ENCODE assay signal across 1 cellular context in the genomic region with DNA sequence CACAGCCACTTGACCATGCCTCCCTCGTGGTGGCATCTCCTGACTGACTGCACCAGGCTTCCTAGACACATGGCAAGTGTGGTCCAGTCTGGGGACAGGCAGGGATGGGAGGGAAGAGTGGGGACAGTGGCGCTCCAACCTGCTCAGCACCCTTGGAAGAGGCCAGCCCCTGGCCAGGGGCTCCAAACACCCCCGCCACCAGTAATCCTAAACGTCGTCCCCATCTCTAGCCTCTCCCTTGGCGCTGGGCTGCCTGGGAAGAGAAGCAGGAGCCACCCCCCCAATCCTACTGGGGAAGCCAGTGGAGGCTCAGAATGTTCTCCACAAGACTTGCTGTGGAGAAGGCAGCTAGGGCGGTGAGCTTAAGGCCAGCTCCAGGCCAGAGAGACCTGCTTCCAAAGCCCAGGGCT.
TF ChIP-seq lines count a peak whose summit lies in the region.

No MANE protein-coding gene starts in this region.

TF ChIP-seq in K562, 482 proteins besides CTCF, POLR2A, EP300 and RAD21 (continues in another document):
- TF ChIP-seq RBM25 (IDR thresholded peaks at IDR 0.05; ENCODE audit: low read depth, low read length, severe bottlenecking): no peak
- TF ChIP-seq PRPF4 (IDR thresholded peaks at IDR 0.05; ENCODE audit: insufficient read depth, low read depth, low read length, poor library complexity, severe bottlenecking): no peak
- TF ChIP-seq, protein P1, sequence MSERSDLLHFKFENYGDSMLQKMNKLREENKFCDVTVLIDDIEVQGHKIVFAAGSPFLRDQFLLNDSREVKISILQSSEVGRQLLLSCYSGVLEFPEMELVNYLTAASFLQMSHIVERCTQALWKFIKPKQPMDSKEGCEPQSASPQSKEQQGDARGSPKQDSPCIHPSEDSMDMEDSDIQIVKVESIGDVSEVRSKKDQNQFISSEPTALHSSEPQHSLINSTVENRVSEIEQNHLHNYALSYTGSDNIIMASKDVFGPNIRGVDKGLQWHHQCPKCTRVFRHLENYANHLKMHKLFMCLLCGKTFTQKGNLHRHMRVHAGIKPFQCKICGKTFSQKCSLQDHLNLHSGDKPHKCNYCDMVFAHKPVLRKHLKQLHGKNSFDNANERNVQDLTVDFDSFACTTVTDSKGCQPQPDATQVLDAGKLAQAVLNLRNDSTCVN (CRISPR knock-in tag; IDR thresholded peaks at IDR 0.05): no peak
- no peak for TF ChIP-seq MYBL2 (IDR thresholded peaks at IDR 0.05; ENCODE audit: low read depth)
- no peak for TF ChIP-seq MYBL2 (CRISPR knock-in tag; IDR thresholded peaks at IDR 0.05; ENCODE audit: borderline replicate concordance)
- no peak for TF ChIP-seq SAFB (IDR thresholded peaks at IDR 0.05; ENCODE audit: borderline replicate concordance, low read depth, low read length)
- no peak for TF ChIP-seq BACH1 (tag; IDR thresholded peaks at IDR 0.05)
- no peak for TF ChIP-seq KAT7 (CRISPR knock-in tag; IDR thresholded peaks at IDR 0.05; ENCODE audit: borderline replicate concordance)
- TF ChIP-seq PHF20 (IDR thresholded peaks at IDR 0.05; ENCODE audit: partially characterized antibody): no peak
- TF ChIP-seq, protein P2, sequence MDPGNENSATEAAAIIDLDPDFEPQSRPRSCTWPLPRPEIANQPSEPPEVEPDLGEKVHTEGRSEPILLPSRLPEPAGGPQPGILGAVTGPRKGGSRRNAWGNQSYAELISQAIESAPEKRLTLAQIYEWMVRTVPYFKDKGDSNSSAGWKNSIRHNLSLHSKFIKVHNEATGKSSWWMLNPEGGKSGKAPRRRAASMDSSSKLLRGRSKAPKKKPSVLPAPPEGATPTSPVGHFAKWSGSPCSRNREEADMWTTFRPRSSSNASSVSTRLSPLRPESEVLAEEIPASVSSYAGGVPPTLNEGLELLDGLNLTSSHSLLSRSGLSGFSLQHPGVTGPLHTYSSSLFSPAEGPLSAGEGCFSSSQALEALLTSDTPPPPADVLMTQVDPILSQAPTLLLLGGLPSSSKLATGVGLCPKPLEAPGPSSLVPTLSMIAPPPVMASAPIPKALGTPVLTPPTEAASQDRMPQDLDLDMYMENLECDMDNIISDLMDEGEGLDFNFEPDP (CRISPR knock-in tag; IDR thresholded peaks at IDR 0.05): no peak
- TF ChIP-seq, protein P3, sequence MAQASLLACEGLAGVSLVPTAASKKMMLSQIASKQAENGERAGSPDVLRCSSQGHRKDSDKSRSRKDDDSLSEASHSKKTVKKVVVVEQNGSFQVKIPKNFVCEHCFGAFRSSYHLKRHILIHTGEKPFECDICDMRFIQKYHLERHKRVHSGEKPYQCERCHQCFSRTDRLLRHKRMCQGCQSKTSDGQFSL (CRISPR knock-in tag; IDR thresholded peaks at IDR 0.05): peak; percentile 82
- TF ChIP-seq, protein P3 (tag; IDR thresholded peaks at IDR 0.05): peak in 1 of 2 experiments; percentile 45; a peak in 2 of 4 replicates
- no peak for TF ChIP-seq POU5F1 (IDR thresholded peaks at IDR 0.05; ENCODE audit: borderline replicate concordance, low read depth, low read length, partially characterized antibody)
- no peak for TF ChIP-seq SMAD2 (IDR thresholded peaks at IDR 0.05; ENCODE audit: low read depth, low read length)
- no peak for TF ChIP-seq MEIS2 (IDR thresholded peaks at IDR 0.05; ENCODE audit: partially characterized antibody)
- TF ChIP-seq ZNF316 (IDR thresholded peaks at IDR 0.05): no peak
- TF ChIP-seq, protein P4, sequence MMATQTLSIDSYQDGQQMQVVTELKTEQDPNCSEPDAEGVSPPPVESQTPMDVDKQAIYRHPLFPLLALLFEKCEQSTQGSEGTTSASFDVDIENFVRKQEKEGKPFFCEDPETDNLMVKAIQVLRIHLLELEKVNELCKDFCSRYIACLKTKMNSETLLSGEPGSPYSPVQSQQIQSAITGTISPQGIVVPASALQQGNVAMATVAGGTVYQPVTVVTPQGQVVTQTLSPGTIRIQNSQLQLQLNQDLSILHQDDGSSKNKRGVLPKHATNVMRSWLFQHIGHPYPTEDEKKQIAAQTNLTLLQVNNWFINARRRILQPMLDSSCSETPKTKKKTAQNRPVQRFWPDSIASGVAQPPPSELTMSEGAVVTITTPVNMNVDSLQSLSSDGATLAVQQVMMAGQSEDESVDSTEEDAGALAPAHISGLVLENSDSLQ (IDR thresholded peaks at IDR 0.05): no peak
- TF ChIP-seq, protein P5, sequence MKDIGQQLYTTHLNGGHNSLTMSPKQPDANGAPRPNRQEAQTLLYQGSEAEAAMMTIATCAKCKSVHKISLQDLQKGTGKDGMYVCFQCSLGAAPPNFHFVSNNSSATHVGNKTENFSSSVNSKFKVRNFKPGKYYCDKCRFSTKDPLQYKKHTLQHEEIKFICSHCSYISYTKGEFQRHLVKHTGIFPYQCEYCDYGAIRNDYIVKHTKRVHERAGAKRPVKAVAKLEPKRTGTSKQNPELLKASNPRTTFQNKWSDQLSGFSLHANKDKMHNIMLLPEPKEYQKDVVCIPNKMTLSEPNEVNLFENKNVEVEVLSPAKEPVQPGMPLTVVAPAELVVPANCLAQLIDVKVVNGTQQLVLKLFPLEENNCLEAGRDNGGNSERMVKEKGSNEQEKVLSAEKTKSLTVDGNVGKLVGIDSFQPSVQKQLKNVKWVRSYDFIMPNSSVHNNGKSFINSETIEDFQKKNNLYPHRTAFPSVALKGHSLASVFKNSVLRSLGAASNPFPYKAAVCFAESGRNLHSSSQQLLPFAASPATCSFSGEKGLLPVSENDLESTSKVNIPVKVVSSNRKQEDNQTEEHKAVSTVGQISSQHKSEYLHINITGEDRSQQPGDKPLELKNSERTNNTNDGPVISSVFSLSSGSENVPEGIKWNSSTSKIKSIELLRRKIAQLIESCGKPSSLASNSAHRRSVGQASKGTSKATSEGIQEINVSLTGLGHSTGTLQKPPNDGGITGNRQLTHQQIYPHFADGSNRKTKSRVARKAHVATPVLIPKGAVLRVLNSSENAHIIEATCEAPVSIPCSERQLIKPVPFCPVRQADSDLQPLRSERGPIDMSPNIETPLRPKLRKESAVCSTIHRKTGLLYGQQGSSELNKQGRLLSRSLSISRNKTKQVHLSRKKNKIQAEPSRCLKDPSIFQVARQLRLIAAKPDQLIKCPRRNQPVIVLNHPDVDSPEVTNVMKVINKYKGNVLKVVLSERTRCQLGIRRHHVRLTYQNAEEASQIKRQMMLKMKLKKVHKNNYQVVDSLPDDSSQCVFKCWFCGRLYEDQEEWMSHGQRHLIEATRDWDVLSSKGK (CRISPR knock-in tag; IDR thresholded peaks at IDR 0.05): no peak
- no peak for TF ChIP-seq CHD4 (IDR thresholded peaks at IDR 0.05; ENCODE audit: insufficient read depth, insufficient replicate concordance, low read depth, low read length, poor library complexity, severe bottlenecking)
- peak; percentile 77; the same call in 1 of the 2 replicates for TF ChIP-seq PTBP1 (IDR thresholded peaks at IDR 0.05; ENCODE audit: low read depth, low read length)
- TF ChIP-seq, protein P6, sequence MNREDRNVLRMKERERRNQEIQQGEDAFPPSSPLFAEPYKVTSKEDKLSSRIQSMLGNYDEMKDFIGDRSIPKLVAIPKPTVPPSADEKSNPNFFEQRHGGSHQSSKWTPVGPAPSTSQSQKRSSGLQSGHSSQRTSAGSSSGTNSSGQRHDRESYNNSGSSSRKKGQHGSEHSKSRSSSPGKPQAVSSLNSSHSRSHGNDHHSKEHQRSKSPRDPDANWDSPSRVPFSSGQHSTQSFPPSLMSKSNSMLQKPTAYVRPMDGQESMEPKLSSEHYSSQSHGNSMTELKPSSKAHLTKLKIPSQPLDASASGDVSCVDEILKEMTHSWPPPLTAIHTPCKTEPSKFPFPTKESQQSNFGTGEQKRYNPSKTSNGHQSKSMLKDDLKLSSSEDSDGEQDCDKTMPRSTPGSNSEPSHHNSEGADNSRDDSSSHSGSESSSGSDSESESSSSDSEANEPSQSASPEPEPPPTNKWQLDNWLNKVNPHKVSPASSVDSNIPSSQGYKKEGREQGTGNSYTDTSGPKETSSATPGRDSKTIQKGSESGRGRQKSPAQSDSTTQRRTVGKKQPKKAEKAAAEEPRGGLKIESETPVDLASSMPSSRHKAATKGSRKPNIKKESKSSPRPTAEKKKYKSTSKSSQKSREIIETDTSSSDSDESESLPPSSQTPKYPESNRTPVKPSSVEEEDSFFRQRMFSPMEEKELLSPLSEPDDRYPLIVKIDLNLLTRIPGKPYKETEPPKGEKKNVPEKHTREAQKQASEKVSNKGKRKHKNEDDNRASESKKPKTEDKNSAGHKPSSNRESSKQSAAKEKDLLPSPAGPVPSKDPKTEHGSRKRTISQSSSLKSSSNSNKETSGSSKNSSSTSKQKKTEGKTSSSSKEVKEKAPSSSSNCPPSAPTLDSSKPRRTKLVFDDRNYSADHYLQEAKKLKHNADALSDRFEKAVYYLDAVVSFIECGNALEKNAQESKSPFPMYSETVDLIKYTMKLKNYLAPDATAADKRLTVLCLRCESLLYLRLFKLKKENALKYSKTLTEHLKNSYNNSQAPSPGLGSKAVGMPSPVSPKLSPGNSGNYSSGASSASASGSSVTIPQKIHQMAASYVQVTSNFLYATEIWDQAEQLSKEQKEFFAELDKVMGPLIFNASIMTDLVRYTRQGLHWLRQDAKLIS (CRISPR knock-in tag; IDR thresholded peaks at IDR 0.05): no peak
- no peak for TF ChIP-seq LARP7 (IDR thresholded peaks at IDR 0.05)
- no peak for TF ChIP-seq HDAC8 (tag; IDR thresholded peaks at IDR 0.05)
- no peak for TF ChIP-seq CBX5 (IDR thresholded peaks at IDR 0.05; ENCODE audit: borderline replicate concordance, low read depth)
- no peak for TF ChIP-seq NR2F6 (CRISPR knock-in tag; IDR thresholded peaks at IDR 0.05)
- TF ChIP-seq, protein P7, sequence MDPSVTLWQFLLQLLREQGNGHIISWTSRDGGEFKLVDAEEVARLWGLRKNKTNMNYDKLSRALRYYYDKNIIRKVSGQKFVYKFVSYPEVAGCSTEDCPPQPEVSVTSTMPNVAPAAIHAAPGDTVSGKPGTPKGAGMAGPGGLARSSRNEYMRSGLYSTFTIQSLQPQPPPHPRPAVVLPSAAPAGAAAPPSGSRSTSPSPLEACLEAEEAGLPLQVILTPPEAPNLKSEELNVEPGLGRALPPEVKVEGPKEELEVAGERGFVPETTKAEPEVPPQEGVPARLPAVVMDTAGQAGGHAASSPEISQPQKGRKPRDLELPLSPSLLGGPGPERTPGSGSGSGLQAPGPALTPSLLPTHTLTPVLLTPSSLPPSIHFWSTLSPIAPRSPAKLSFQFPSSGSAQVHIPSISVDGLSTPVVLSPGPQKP (CRISPR knock-in tag; IDR thresholded peaks at IDR 0.05): no peak
- no peak for TF ChIP-seq ZBTB17 (CRISPR knock-in tag; IDR thresholded peaks at IDR 0.05)
- no peak for TF ChIP-seq TAL1 (IDR thresholded peaks at IDR 0.05)
- TF ChIP-seq XRCC4 (IDR thresholded peaks at IDR 0.05; ENCODE audit: extremely low read depth, insufficient read depth, insufficient read length): no peak
- no peak for TF ChIP-seq ARID2 (IDR thresholded peaks at IDR 0.05)
- TF ChIP-seq RBM15 (IDR thresholded peaks at IDR 0.05; ENCODE audit: insufficient read depth, low read length): no peak
- peak; percentile 25; the same call in 1 of the 2 replicates for TF ChIP-seq ZNF431 (CRISPR knock-in tag; IDR thresholded peaks at IDR 0.05)
- TF ChIP-seq ZNF586 (CRISPR knock-in tag; conservative IDR thresholded peaks at IDR 0.05): no peak
- no peak for TF ChIP-seq ILK (tag; IDR thresholded peaks at IDR 0.05; ENCODE audit: borderline replicate concordance, low read depth)
- TF ChIP-seq CBX3 (IDR thresholded peaks at IDR 0.05; ENCODE audit: borderline replicate concordance in 1 of 2, low read length in 2 of 2): no peak
- no peak for TF ChIP-seq POLR3G (IDR thresholded peaks at IDR 0.05; ENCODE audit: extremely low read depth, insufficient read length, insufficient replicate concordance)
- TF ChIP-seq, protein P8, sequence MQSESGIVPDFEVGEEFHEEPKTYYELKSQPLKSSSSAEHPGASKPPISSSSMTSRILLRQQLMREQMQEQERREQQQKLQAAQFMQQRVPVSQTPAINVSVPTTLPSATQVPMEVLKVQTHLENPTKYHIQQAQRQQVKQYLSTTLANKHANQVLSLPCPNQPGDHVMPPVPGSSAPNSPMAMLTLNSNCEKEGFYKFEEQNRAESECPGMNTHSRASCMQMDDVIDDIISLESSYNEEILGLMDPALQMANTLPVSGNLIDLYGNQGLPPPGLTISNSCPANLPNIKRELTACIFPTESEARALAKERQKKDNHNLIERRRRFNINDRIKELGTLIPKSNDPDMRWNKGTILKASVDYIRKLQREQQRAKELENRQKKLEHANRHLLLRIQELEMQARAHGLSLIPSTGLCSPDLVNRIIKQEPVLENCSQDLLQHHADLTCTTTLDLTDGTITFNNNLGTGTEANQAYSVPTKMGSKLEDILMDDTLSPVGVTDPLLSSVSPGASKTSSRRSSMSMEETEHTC (IDR thresholded peaks at IDR 0.05): no peak
- no peak for TF ChIP-seq ZFP36 (IDR thresholded peaks at IDR 0.05; ENCODE audit: low read depth, low read length, partially characterized antibody)
- TF ChIP-seq ZNF347 (CRISPR knock-in tag; IDR thresholded peaks at IDR 0.05; ENCODE audit: low read depth): no peak
- TF ChIP-seq POLR2AphosphoS2 (IDR thresholded peaks at IDR 0.05; ENCODE audit: low read length): no peak; the same call in 1 of the 2 replicates
- no peak for TF ChIP-seq GABPB2 (CRISPR knock-in tag; conservative IDR thresholded peaks at IDR 0.05)
- peak; percentile 88; the same call in 1 of the 2 replicates for TF ChIP-seq HNRNPUL1 (IDR thresholded peaks at IDR 0.05; ENCODE audit: low read length)
- no peak for TF ChIP-seq TOE1 (IDR thresholded peaks at IDR 0.05; ENCODE audit: borderline replicate concordance)
- TF ChIP-seq TOE1 (CRISPR knock-in tag; IDR thresholded peaks at IDR 0.05; ENCODE audit: borderline replicate concordance, low read depth): no peak
- TF ChIP-seq, protein P9, sequence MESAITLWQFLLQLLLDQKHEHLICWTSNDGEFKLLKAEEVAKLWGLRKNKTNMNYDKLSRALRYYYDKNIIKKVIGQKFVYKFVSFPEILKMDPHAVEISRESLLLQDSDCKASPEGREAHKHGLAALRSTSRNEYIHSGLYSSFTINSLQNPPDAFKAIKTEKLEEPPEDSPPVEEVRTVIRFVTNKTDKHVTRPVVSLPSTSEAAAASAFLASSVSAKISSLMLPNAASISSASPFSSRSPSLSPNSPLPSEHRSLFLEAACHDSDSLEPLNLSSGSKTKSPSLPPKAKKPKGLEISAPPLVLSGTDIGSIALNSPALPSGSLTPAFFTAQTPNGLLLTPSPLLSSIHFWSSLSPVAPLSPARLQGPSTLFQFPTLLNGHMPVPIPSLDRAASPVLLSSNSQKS (CRISPR knock-in tag; IDR thresholded peaks at IDR 0.05): no peak
